Comparison of ENCODE assay signal across 22 cellular contexts in genomic region chr22:25711491-25711890, GRCh38. TPM values are rescaled to one million over a fixed set of nuclear protein-coding genes. Genes with fewer than 3 reads are reported as not detected.
"Had no signal": no experiment of that assay in that cellular context is flagged by ENCODE, and none has a peak within 500 bp of the region (broad histone marks: within the 10 kb centered on the region; RNA-seq: fewer than 3 reads in every experiment).

No MANE protein-coding gene starts in this region.

- H3K9me3 Mint-ChIP-seq: naive thymus-derived CD4-positive, alpha-beta T cell; nephron progenitor cell; stimulated activated effector memory CD8-positive, alpha-beta T cell treated with anti-CD3 and anti-CD28 coated beads, Interleukin-12 subunit alpha, Interleukin-12 subunit beta, amount 100 ng/mL, for 72 hours; stimulated activated naive CD8-positive, alpha-beta T cell treated with anti-CD3 and anti-CD28 coated beads, Interleukin-15, amount 100 ng/mL, for 72 hours had no signal

- H3K4me3 ChIP-seq: heart left ventricle, lung, psoas muscle, right lobe of liver, testis, transverse colon had no signal

- ATAC-seq: esophagus mucosa; heart left ventricle; left colon; left ventricle myocardium superior; naive thymus-derived CD4-positive, alpha-beta T cell; psoas muscle; right lobe of liver; stimulated activated effector memory CD8-positive, alpha-beta T cell treated with anti-CD3 and anti-CD28 coated beads, Interleukin-12 subunit alpha, Interleukin-12 subunit beta, amount 100 ng/mL, for 72 hours; stimulated activated naive CD8-positive, alpha-beta T cell treated with anti-CD3 and anti-CD28 coated beads, Interleukin-15, amount 100 ng/mL, for 72 hours had no signal

- H3K4me1 ChIP-seq: heart left ventricle, right lobe of liver, testis, transverse colon had no signal

- H3K9me3 ChIP-seq: heart left ventricle, psoas muscle, right lobe of liver, testis, transverse colon had no signal

- H3K36me3 ChIP-seq: right lobe of liver, transverse colon had no signal

- DNase-seq: effector memory CD4-positive, alpha-beta T cell; heart left ventricle; hippocampal formation; left colon; left ventricle myocardium superior; mesendoderm; naive thymus-derived CD4-positive, alpha-beta T cell; nephron progenitor cell; psoas muscle; retina; right lobe of liver; stimulated activated CD4-positive, alpha-beta T cell treated with anti-CD3 and anti-CD28 coated beads, Interleukin-4, amount 100 ng/mL, for 1 hour; stimulated activated CD8-positive, alpha-beta memory T cell treated with anti-CD3 and anti-CD28 coated beads, Interleukin-4, amount 100 ng/mL, for 48 hours; stimulated activated naive CD8-positive, alpha-beta T cell treated with anti-CD3 and anti-CD28 coated beads, Interleukin-15, amount 100 ng/mL, for 72 hours; testis; transverse colon had no signal

- H3K27ac Mint-ChIP-seq: nephron progenitor cell; stimulated activated effector memory CD8-positive, alpha-beta T cell treated with anti-CD3 and anti-CD28 coated beads, Interleukin-12 subunit alpha, Interleukin-12 subunit beta, amount 100 ng/mL, for 72 hours had no signal

- H3K27ac ChIP-seq: heart left ventricle, psoas muscle, right lobe of liver, testis, transverse colon had no signal

- H3K27me3 Mint-ChIP-seq: naive thymus-derived CD4-positive, alpha-beta T cell; stimulated activated naive CD8-positive, alpha-beta T cell treated with anti-CD3 and anti-CD28 coated beads, Interleukin-15, amount 100 ng/mL, for 72 hours had no signal

- H3K4me3 Mint-ChIP-seq: naive thymus-derived CD4-positive, alpha-beta T cell; nephron progenitor cell; stimulated activated effector memory CD8-positive, alpha-beta T cell treated with anti-CD3 and anti-CD28 coated beads, Interleukin-12 subunit alpha, Interleukin-12 subunit beta, amount 100 ng/mL, for 72 hours; stimulated activated naive CD8-positive, alpha-beta T cell treated with anti-CD3 and anti-CD28 coated beads, Interleukin-15, amount 100 ng/mL, for 72 hours had no signal

- H3K27me3 ChIP-seq: heart left ventricle, right lobe of liver, testis, transverse colon had no signal

RNA-seq across cellular contexts. Expression of gene MYO18B, which starts 30.5 kb away (rescaled TPM):
- total RNA-seq: frontal cortex, kidney epithelial cell had no signal
- polyA plus RNA-seq: fibroblast of lung; naive thymus-derived CD4-positive, alpha-beta T cell had no signal
